Comparison of ENCODE assay signal across 13 cellular contexts in the genomic region with DNA sequence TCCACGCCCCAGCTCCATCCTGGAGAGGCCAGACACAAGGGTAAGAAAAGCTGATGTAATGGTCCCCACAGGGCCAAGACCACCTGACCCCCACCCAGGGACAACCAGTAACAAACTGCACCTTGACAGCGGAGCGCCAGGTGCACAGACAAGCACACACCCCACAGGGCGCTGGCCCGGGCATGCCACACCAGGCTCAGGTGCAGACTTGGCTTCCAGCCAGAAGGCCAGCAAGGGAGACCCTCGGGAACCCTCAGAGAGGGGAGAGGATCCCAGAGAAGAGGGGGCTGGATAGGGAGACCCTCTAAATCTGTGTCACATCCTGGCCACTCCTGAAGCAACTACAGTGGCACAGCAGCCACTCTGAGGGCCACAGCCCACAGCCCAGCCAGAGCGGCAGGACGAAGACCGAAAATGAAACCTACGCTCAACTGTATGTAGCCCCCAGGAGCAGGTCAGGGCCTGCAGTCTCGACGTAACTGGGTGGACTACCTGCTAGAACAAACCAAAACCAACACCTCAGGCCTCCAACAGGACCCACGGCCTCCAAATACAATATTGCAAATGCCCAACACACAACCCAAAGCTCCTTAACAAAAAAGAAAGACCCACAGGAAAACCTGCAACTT. TPM values are rescaled to one million over a fixed set of nuclear protein-coding genes. Genes with fewer than 3 reads are reported as not detected.
DNase-seq lines count a peak whose midpoint lies in the region; ATAC-seq and TF ChIP-seq lines count a peak whose summit lies in the region.
"Had no signal": no experiment of that assay in that cellular context is flagged by ENCODE, and none has a peak within 500 bp of the region (broad histone marks: within the 10 kb centered on the region; RNA-seq: fewer than 3 reads in every experiment).

No MANE protein-coding gene starts in this region.

- H3K9me3 ChIP-seq in iPS-15b (ENCODE audit: control insufficient read depth, insufficient read depth, low read length): no peaks in the 10 kb centered on the region

- POLR2A ChIA-PET in RWPE1 (lab: Yijun Ruan, JAX; ENCODE audit: low non-redundant PET): no interaction called here

- peaks cover 63% of the 10 kb centered on the region for H3K4me1 Mint-ChIP-seq in activated naive CD8-positive, alpha-beta T cell (ENCODE audit: low read depth)
- peaks cover 58% of the 10 kb centered on the region for H3K4me1 Mint-ChIP-seq in activated naive CD8-positive, alpha-beta T cell treated with anti-CD3 and anti-CD28 coated beads for 36 hours

- peak overlapping the region; percentile 84 for H3K27ac ChIP-seq in RWPE1
- H3K27ac ChIP-seq: parathyroid adenoma had no signal

- no peaks in the 10 kb centered on the region for H3K27me3 Mint-ChIP-seq in activated naive CD8-positive, alpha-beta T cell
- H3K27me3 Mint-ChIP-seq in activated naive CD8-positive, alpha-beta T cell treated with anti-CD3 and anti-CD28 coated beads for 36 hours: no peaks in the 10 kb centered on the region

- no peak for TF ChIP-seq CTCF in RWPE1 (conservative IDR thresholded peaks at IDR 0.05; ENCODE audit: low read depth)

- peak overlapping the region; percentile 46 for H3K27ac Mint-ChIP-seq in activated naive CD8-positive, alpha-beta T cell
- no peak overlapping the region for H3K27ac Mint-ChIP-seq in activated naive CD8-positive, alpha-beta T cell treated with anti-CD3 and anti-CD28 coated beads for 36 hours
- H3K27ac Mint-ChIP-seq: T-helper 2 cell treated with Interferon-gamma antibody and Interleukin-4, amounts not matched to agents 5 μg/mL and 100 μg/mL, for 36 hours had no signal

- H3K36me3 Mint-ChIP-seq in activated naive CD8-positive, alpha-beta T cell: peaks cover 2% of the 10 kb centered on the region
- H3K36me3 Mint-ChIP-seq in activated naive CD8-positive, alpha-beta T cell treated with anti-CD3 and anti-CD28 coated beads for 36 hours: no peaks in the 10 kb centered on the region

- CTCF ChIA-PET in RWPE1 (lab: Yijun Ruan, JAX): interaction anchor here (0.6 to 0.7 kb wide), 2 partner anchors 71 to 1537 kb away, joined by 3 read pairs; no protein-coding TSS in a partner anchor

- H3K4me3 Mint-ChIP-seq in activated naive CD8-positive, alpha-beta T cell: no peak overlapping the region
- H3K4me3 Mint-ChIP-seq in activated naive CD8-positive, alpha-beta T cell treated with anti-CD3 and anti-CD28 coated beads for 36 hours: no peak overlapping the region
- H3K4me3 Mint-ChIP-seq: T-helper 2 cell treated with Interferon-gamma antibody and Interleukin-4, amounts not matched to agents 5 μg/mL and 100 μg/mL, for 36 hours had no signal

- no peak for ATAC-seq in GM18870 (IDR thresholded peaks at IDR 0.05; ENCODE audit: unreplicated experiment)
- ATAC-seq: left ventricle myocardium superior had no signal

- H3K9ac ChIP-seq in iPS-15b (ENCODE audit: low read depth, low read length): peak overlapping the region; percentile 66
- H3K9ac ChIP-seq: parathyroid adenoma had no signal

- H3K4me3 ChIP-seq in iPS-15b (ENCODE audit: low read depth, low read length): no peak overlapping the region

- H3K9me3 Mint-ChIP-seq in activated naive CD8-positive, alpha-beta T cell (ENCODE audit: low read depth): no peaks in the 10 kb centered on the region
- no peaks in the 10 kb centered on the region for H3K9me3 Mint-ChIP-seq in activated naive CD8-positive, alpha-beta T cell treated with anti-CD3 and anti-CD28 coated beads for 36 hours
- H3K9me3 Mint-ChIP-seq: T-helper 2 cell treated with Interferon-gamma antibody and Interleukin-4, amounts not matched to agents 5 μg/mL and 100 μg/mL, for 36 hours had no signal

- H3K4me1 ChIP-seq in iPS-15b (ENCODE audit: control insufficient read depth, insufficient read depth, low read length): peaks cover 17% of the 10 kb centered on the region
- H3K4me1 ChIP-seq: parathyroid adenoma had no signal

- no peak for DNase-seq in activated naive CD8-positive, alpha-beta T cell treated with anti-CD3 and anti-CD28 coated beads for 36 hours
- peak; percentile 69 for DNase-seq in RWPE1 (ENCODE audit: low spot score)
- DNase-seq in occipital lobe (lab: John Stamatoyannopoulos, UW): no peak
- no peak for DNase-seq in medulla oblongata (ENCODE audit: extremely low spot score)
- DNase-seq in GDM1 (lab: John Stamatoyannopoulos, UW): no peak
- DNase-seq: GF-D8, left ventricle myocardium superior, NCI-H2227 treated with DMSO at 0.1 percent for 48 hours had no signal

- peaks cover 7% of the 10 kb centered on the region for H3K36me3 ChIP-seq in iPS-15b (ENCODE audit: control insufficient read depth, insufficient read depth, low read length)

- no peaks in the 10 kb centered on the region for H3K27me3 ChIP-seq in iPS-15b (ENCODE audit: control insufficient read depth, insufficient read depth, low read length)

RNA-seq across cellular contexts. Expression of gene CAMSAP1, which starts 18.5 kb away (rescaled TPM):
- 10 to 100 TPM; 19.9 to 21.8 TPM for total RNA-seq in activated naive CD8-positive, alpha-beta T cell treated with anti-CD3 and anti-CD28 coated beads for 36 hours
- total RNA-seq in occipital lobe: 128 TPM
